ENCODE assay signal across 15 cellular contexts in the genomic region with DNA sequence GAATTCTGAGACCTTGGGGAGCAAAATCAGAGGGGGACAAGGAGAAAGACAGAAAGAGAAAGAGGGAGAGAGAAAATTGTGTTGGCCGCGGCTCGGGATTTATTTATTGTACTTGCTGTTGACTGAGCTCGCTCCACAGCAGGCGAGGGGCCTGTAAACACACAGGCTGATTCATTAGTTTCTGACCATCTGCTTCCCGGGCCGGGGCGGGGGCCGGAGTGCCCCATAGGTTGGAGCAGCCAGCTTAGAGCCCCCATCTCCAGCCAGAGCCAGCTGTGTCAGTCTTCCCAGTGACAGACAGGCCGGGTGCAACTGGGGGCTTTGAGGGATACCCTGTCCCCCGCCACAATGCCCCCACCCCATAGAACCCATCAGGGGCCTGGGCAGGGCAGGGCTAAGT. TPM values are rescaled to one million over a fixed set of nuclear protein-coding genes. Genes with fewer than 3 reads are reported as not detected.
DNase-seq lines count a peak whose midpoint lies in the region; ATAC-seq and TF ChIP-seq lines count a peak whose summit lies in the region.
"Had no signal": no experiment of that assay in that cellular context is flagged by ENCODE, and none has a peak within 500 bp of the region (broad histone marks: within the 10 kb centered on the region; RNA-seq: fewer than 3 reads in every experiment).

No MANE protein-coding gene starts in this region.

- TF ChIP-seq CTCF in nephron progenitor cell (IDR thresholded peaks at IDR 0.05) = no peak

- peak overlapping the region; percentile 26 for H3K4me3 Mint-ChIP-seq in nephron progenitor cell

- peaks cover 44% of the 10 kb centered on the region for H3K4me1 Mint-ChIP-seq in nephron progenitor cell

- peaks cover 13% of the 10 kb centered on the region for H3K27me3 Mint-ChIP-seq in nephron progenitor cell (ENCODE audit: low read depth, poor library complexity)

- peak overlapping the region; percentile 33 for H3K27ac Mint-ChIP-seq in nephron progenitor cell

- ATAC-seq in GM21526 (IDR thresholded peaks at IDR 0.05; ENCODE audit: low FRiP score, unreplicated experiment) = no peak

- DNase-seq in COLO668 (lab: John Stamatoyannopoulos, UW; ENCODE audit: unreplicated experiment) = peak; percentile 11
- peak; percentile 90 for DNase-seq in NCI-H69 (lab: John Stamatoyannopoulos, UW)
- DNase-seq in dermis blood vessel endothelial cell = peak; percentile 33
- DNase-seq in nephron progenitor cell = peak; percentile 28
- no peak for DNase-seq in GM19238 (ENCODE audit: insufficient read length, low spot score)
- no peak for DNase-seq in GOT3 (lab: John Stamatoyannopoulos, UW)
- DNase-seq in HCEC 1CT = no peak
- DNase-seq: activated CD4-positive, alpha-beta T cell treated with anti-CD3 and anti-CD28 coated beads, Interleukin-2, amount 50 U/mL, for 1 hour; activated naive CD4-positive, alpha-beta T cell treated with anti-CD3 and anti-CD28 coated beads, Interleukin-2, amount 50 U/mL, for 16 hours; COR-L47; esophagus squamous epithelium; NCI-H187 treated with DMSO at 0.1 percent for 48 hours; NCI-H526 treated with DMSO at 0.1 percent for 48 hours; sigmoid colon had no signal

- no peaks in the 10 kb centered on the region for H3K36me3 Mint-ChIP-seq in nephron progenitor cell (ENCODE audit: low read depth)

- H3K9me3 Mint-ChIP-seq in nephron progenitor cell = no peaks in the 10 kb centered on the region

RNA-seq across cellular contexts. Expression of a gene that starts 30.9 kb away (rescaled TPM):
- total RNA-seq in dermis blood vessel endothelial cell = 0.05 TPM in 1 of 2 replicates, not detected in the other

Comparison
In these comparisons a context has a peak if more than half of its experiments do, and no peak if none do; other contexts are left out.
1. DNase-seq: peak in COLO668 (single experiment), NCI-H69 (single experiment), dermis blood vessel endothelial cell (single experiment) and nephron progenitor cell (single experiment); none in GM19238 (single experiment), GOT3 (single experiment) and HCEC 1CT (single experiment).